ENCODE assay signal across 12 cellular contexts in the genomic region with DNA sequence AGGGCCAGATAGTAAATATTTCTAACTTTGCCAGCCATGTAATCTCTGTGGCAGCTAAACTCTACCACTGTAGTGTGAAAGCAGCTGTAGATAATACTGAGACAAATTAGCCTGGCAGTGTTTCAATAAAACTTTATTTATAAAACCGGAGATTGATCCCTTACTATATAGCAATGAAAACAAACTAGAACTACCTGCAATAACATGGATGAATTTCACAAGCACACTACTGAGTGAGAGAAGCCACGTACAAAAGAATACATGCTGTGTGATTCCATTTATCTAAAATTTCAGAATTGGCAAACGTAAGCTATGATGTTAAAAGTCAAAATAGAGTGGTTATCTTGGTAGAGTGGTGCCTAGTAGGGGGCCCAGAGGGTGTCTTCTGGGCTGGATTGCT.
DNase-seq lines count a peak whose midpoint lies in the region; ATAC-seq, FAIRE-seq and TF ChIP-seq lines count a peak whose summit lies in the region.
"Had no signal": no experiment of that assay in that cellular context is flagged by ENCODE, and none has a peak within 500 bp of the region (broad histone marks: within the 10 kb centered on the region; RNA-seq: fewer than 3 reads in every experiment).

No MANE protein-coding gene starts in this region.

- intact Hi-C loops in HepG2 (cut with micrococcal nuclease; ENCODE audit: unreplicated experiment) = no loop called here

- peak overlapping the region; percentile 73 for H3K27ac ChIP-seq in HL-60 (replicated peaks)
- H3K27ac ChIP-seq in brain microvascular endothelial cell = peak overlapping the region; percentile 41
- no peak overlapping the region for H3K27ac ChIP-seq in HepG2 (ENCODE audit: extremely low read length, insufficient read depth, low read length)
- H3K27ac ChIP-seq in smooth muscle cell (ENCODE audit: low read depth) = peak overlapping the region; percentile 73
- H3K27ac ChIP-seq: C4-2B had no signal

- TF ChIP-seq POLR2A in HepG2 (IDR thresholded peaks at IDR 0.05; ENCODE audit: insufficient read depth in 1 of 2, low read depth in 2 of 2, low read length in 2 of 2) = no peak

- no peak overlapping the region for H3K4me3 Mint-ChIP-seq in activated naive CD8-positive, alpha-beta T cell treated with anti-CD3 and anti-CD28 coated beads, Interleukin-2, amount 50 U/mL, for 24 hours
- H3K4me3 Mint-ChIP-seq: activated naive CD4-positive, alpha-beta T cell treated with anti-CD3 and anti-CD28 coated beads, Interleukin-2, amount 50 U/mL, for 24 hours; T-helper 2 cell treated with Interferon-gamma antibody and Interleukin-4, amounts not matched to agents 5 μg/mL and 100 μg/mL, for 36 hours had no signal

- no peak for TF ChIP-seq RAD21 in HepG2 (CRISPR knock-in tag; IDR thresholded peaks at IDR 0.05)

- H3K9ac ChIP-seq in HepG2 (ENCODE audit: insufficient read depth, low read depth, low read length) = no peak overlapping the region
- H3K9ac ChIP-seq in smooth muscle cell (ENCODE audit: low read depth) = peak overlapping the region; percentile 10

- H3K79me2 ChIP-seq in HepG2 (ENCODE audit: insufficient read depth, low read length) (no peaks in the 10 kb centered on the region), smooth muscle cell (ENCODE audit: low read depth) (no peaks in the 10 kb centered on the region)

- H3K9me3 ChIP-seq in HepG2 (ENCODE audit: low read length) (no peaks in the 10 kb centered on the region), smooth muscle cell (replicated peaks; ENCODE audit: low read depth) (no peaks in the 10 kb centered on the region)
- H3K9me3 ChIP-seq: ovary had no signal

- H4K20me1 ChIP-seq in HepG2 (ENCODE audit: insufficient read depth, low read length) (no peaks in the 10 kb centered on the region), smooth muscle cell (ENCODE audit: low read depth) (no peaks in the 10 kb centered on the region)

- no peak for DNase-seq in HL-60 (ENCODE audit: low read depth in 1 of 2, low spot score in 1 of 2)
- no peak for DNase-seq in brain microvascular endothelial cell
- no peak for DNase-seq in HepG2 (ENCODE audit: low spot score)
- DNase-seq in smooth muscle cell (lab: John Stamatoyannopoulos, UW; ENCODE audit: unreplicated experiment) = no peak
- DNase-seq in stimulated activated CD4-positive, alpha-beta T cell treated with anti-CD3 and anti-CD28 coated beads, Interleukin-4, amount 100 ng/mL, for 4 hours = no peak
- DNase-seq in activated naive CD8-positive, alpha-beta T cell treated with anti-CD3 and anti-CD28 coated beads, Interleukin-2, amount 50 U/mL, for 24 hours = no peak
- DNase-seq: cerebellar nuclear complex had no signal

- no peak for TF ChIP-seq CTCF in HL-60 (IDR thresholded peaks at IDR 0.05; ENCODE audit: insufficient read depth, low read length)
- no peak for TF ChIP-seq CTCF in brain microvascular endothelial cell (IDR thresholded peaks at IDR 0.05; ENCODE audit: low read depth, low read length, missing control alignments)
- TF ChIP-seq CTCF in HepG2 (CRISPR knock-in tag; IDR thresholded peaks at IDR 0.05) = no peak
- TF ChIP-seq CTCF in smooth muscle cell (IDR thresholded peaks at IDR 0.05; ENCODE audit: borderline replicate concordance, insufficient read depth, poor library complexity, severe bottlenecking) = no peak

- FAIRE-seq in HepG2 (lab: Jason Lieb, UNC) = no peak

- CTCF ChIA-PET in HepG2 (lab: Yijun Ruan, JAX; ENCODE audit: low intra/inter-chr PET ratio, low total read pairs) = no interaction called here

- H3K9me3 Mint-ChIP-seq in activated naive CD8-positive, alpha-beta T cell treated with anti-CD3 and anti-CD28 coated beads, Interleukin-2, amount 50 U/mL, for 24 hours = no peaks in the 10 kb centered on the region
- H3K9me3 Mint-ChIP-seq: activated naive CD4-positive, alpha-beta T cell treated with anti-CD3 and anti-CD28 coated beads, Interleukin-2, amount 50 U/mL, for 24 hours; T-helper 2 cell treated with Interferon-gamma antibody and Interleukin-4, amounts not matched to agents 5 μg/mL and 100 μg/mL, for 36 hours had no signal

- WGBS in HepG2 (ENCODE audit: low lambda C conversion rate) = 20% methylated on average over 3 of the region's 3 CpGs
- 90% methylated on average over 3 of the region's 3 CpGs for WGBS in smooth muscle cell (ENCODE audit: low lambda C conversion rate)

- H2AFZ ChIP-seq in HepG2 (ENCODE audit: low read length) = no peak overlapping the region
- no peak overlapping the region for H2AFZ ChIP-seq in smooth muscle cell (ENCODE audit: low read depth)

- TF ChIP-seq EP300 in HepG2 (IDR thresholded peaks at IDR 0.05; ENCODE audit: low read depth in 2 of 2, low read length in 2 of 2) (no peak), HepG2 (CRISPR knock-in tag; IDR thresholded peaks at IDR 0.05; ENCODE audit: borderline replicate concordance) (no peak)

- POLR2A ChIA-PET in HepG2 (lab: Yijun Ruan, JAX) = no interaction called here

- H3K4me2 ChIP-seq in HepG2 (ENCODE audit: low read depth, low read length) (no peak overlapping the region), smooth muscle cell (peak overlapping the region; percentile 65)

- BruUV-seq in HepG2 (replicated peaks; lab: Mats Ljungman, UMichigan) = no TSS peak

- H3K4me3 ChIP-seq in HL-60 (replicated peaks; ENCODE audit: insufficient read depth, low read length) (no peak overlapping the region), brain microvascular endothelial cell (ENCODE audit: low read depth, low read length) (no peak overlapping the region), HepG2 (replicated peaks in 1 of 3; ENCODE audit: insufficient read depth in 1 of 3, low read depth in 2 of 3, low read length in 3 of 3) (no peak overlapping the region), smooth muscle cell (no peak overlapping the region)
- H3K4me3 ChIP-seq: ovary had no signal

- H3K27me3 Mint-ChIP-seq in activated naive CD8-positive, alpha-beta T cell treated with anti-CD3 and anti-CD28 coated beads, Interleukin-2, amount 50 U/mL, for 24 hours = no peaks in the 10 kb centered on the region
- H3K27me3 Mint-ChIP-seq: activated naive CD4-positive, alpha-beta T cell treated with anti-CD3 and anti-CD28 coated beads, Interleukin-2, amount 50 U/mL, for 24 hours had no signal

- no peaks in the 10 kb centered on the region for H3K27me3 ChIP-seq in HL-60 (ENCODE audit: insufficient read depth, poor library complexity, severe bottlenecking)
- H3K27me3 ChIP-seq in brain microvascular endothelial cell (replicated peaks) = no peaks in the 10 kb centered on the region
- peaks cover 0 to 4% of the 10 kb centered on the region in 2 experiments; a peak in 1 of 5 replicates for H3K27me3 ChIP-seq in HepG2 (ENCODE audit: control insufficient read depth in 1 of 2, insufficient read depth in 2 of 2, low read length in 2 of 2)
- no peaks in the 10 kb centered on the region for H3K27me3 ChIP-seq in smooth muscle cell (ENCODE audit: low read depth)
- H3K27me3 ChIP-seq: ovary had no signal

- H3K36me3 Mint-ChIP-seq in activated naive CD8-positive, alpha-beta T cell treated with anti-CD3 and anti-CD28 coated beads, Interleukin-2, amount 50 U/mL, for 24 hours (ENCODE audit: low read depth) = no peaks in the 10 kb centered on the region
- H3K36me3 Mint-ChIP-seq: activated naive CD4-positive, alpha-beta T cell treated with anti-CD3 and anti-CD28 coated beads, Interleukin-2, amount 50 U/mL, for 24 hours had no signal

- peaks cover 29% of the 10 kb centered on the region for H3K4me1 Mint-ChIP-seq in activated naive CD8-positive, alpha-beta T cell treated with anti-CD3 and anti-CD28 coated beads, Interleukin-2, amount 50 U/mL, for 24 hours

- ATAC-seq in HepG2 = no peak
- ATAC-seq in GM19455 (IDR thresholded peaks at IDR 0.05; ENCODE audit: unreplicated experiment) = no peak
- no peak for ATAC-seq in activated naive CD8-positive, alpha-beta T cell treated with anti-CD3 and anti-CD28 coated beads, Interleukin-2, amount 50 U/mL, for 24 hours

- H3K36me3 ChIP-seq in brain microvascular endothelial cell (replicated peaks) (no peaks in the 10 kb centered on the region), HepG2 (replicated peaks in 1 of 2; ENCODE audit: control insufficient read depth in 1 of 2, insufficient read depth in 2 of 2, low read length in 2 of 2) (no peaks in the 10 kb centered on the region), smooth muscle cell (ENCODE audit: low read depth) (no peaks in the 10 kb centered on the region)
- H3K36me3 ChIP-seq: ovary had no signal

- H3K27ac Mint-ChIP-seq in activated naive CD8-positive, alpha-beta T cell treated with anti-CD3 and anti-CD28 coated beads, Interleukin-2, amount 50 U/mL, for 24 hours = no peak overlapping the region
- H3K27ac Mint-ChIP-seq: activated naive CD4-positive, alpha-beta T cell treated with anti-CD3 and anti-CD28 coated beads, Interleukin-2, amount 50 U/mL, for 24 hours; T-helper 2 cell treated with Interferon-gamma antibody and Interleukin-4, amounts not matched to agents 5 μg/mL and 100 μg/mL, for 36 hours had no signal

- H3K4me1 ChIP-seq in HepG2 (ENCODE audit: insufficient read depth, low read length) = peaks cover 11% of the 10 kb centered on the region
- peaks cover 22% of the 10 kb centered on the region for H3K4me1 ChIP-seq in smooth muscle cell (ENCODE audit: low read depth)

- peaks cover 3% of the 10 kb centered on the region for H3F3A ChIP-seq in smooth muscle cell (ENCODE audit: low read depth)

- in situ Hi-C loops in brain microvascular endothelial cell (cut with HindIII; ENCODE audit: low pct_ligation_motif_present, low sequenced_read_pairs) = no loop called here
- in situ Hi-C loops in HepG2 (cut with HindIII; ENCODE audit: extremely low pct_ligation_motif_present, low pct_unique_long_range_greater_than_20kb) = no loop called here

TF ChIP-seq in HepG2, 621 proteins besides CTCF, POLR2A, EP300 and RAD21 (continues in another document):
- TF ChIP-seq ZNF761 (CRISPR knock-in tag; conservative IDR thresholded peaks at IDR 0.05) (no peak), ZNF550 (CRISPR knock-in tag; IDR thresholded peaks at IDR 0.05; ENCODE audit: borderline replicate concordance) (no peak), SOX5 (CRISPR knock-in tag; IDR thresholded peaks at IDR 0.05; ENCODE audit: borderline replicate concordance) (no peak)
